ENCODE assay signal across 8 cellular contexts in the genomic region with DNA sequence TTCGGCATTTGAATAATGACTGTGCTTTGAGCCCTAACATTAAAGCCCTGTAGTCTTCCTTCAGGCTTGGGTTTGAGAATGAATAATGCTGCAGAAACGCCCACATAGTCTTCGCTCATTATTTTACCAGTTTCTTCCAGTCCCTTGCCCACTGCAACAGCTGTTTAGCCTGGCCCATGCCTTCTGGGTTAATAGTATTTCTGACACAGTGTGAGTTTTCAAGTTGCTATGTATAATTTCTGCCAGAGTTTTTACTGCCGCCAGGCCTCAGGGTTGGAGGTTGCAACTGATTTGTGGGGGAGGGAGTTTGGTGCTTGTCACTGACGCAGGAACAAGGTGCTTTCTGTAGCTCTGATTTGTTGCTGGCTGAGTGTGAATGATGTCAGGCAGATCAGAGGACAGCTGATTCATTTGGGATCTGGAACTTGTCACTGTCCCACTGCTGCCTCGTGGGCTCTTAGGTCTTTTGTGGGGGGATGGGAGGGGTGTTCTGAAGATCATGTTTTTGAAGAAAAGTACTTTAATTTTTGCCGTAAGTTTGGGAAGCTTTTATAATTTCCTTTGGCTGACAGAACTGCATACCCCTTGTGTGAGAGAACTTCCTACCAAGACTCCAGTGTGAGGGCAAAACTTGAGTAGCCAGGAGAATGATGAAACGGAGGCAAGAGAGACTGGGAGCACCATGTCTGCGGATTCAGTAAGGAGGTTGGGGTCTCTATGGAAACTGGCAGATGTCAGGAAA.
DNase-seq lines count a peak whose midpoint lies in the region; ATAC-seq and TF ChIP-seq lines count a peak whose summit lies in the region.
"Had no signal": no experiment of that assay in that cellular context is flagged by ENCODE, and none has a peak within 500 bp of the region (broad histone marks: within the 10 kb centered on the region; RNA-seq: fewer than 3 reads in every experiment).

No MANE protein-coding gene starts in this region.

- H3K27ac ChIP-seq in stomach smooth muscle (ENCODE audit: low read length) (peak overlapping the region; percentile 91), thyroid gland (no peak overlapping the region)

- WGBS in thyroid gland, 2 donors: 81 to 83% methylated on average over 9 of the region's 9 CpGs

- DNase-seq in amniotic stem cell (lab: John Stamatoyannopoulos, UW): peak; percentile 28
- peak; percentile 96 for DNase-seq in islet precursor cell
- no peak for DNase-seq in HPDE6-E6E7 (ENCODE audit: extremely low spot score)
- no peak for DNase-seq in thyroid gland
- DNase-seq in HuH-7.5 (ENCODE audit: low spot score): no peak
- DNase-seq: stimulated activated CD4-positive, alpha-beta T cell treated with anti-CD3 and anti-CD28 coated beads, Interleukin-4, amount 100 ng/mL, for 4 hours had no signal

- TF ChIP-seq CTCF in thyroid gland (IDR thresholded peaks at IDR 0.05): no peak

- intact Hi-C loops in thyroid gland (cut with DNase I): no loop called here

- peak; percentile 45 for ATAC-seq in HG03108 (IDR thresholded peaks at IDR 0.05; ENCODE audit: unreplicated experiment)

- H3K27me3 ChIP-seq in stomach smooth muscle (ENCODE audit: control insufficient read depth in 1 of 2, insufficient read depth in 2 of 2, low read length in 2 of 2) (no peaks in the 10 kb centered on the region), thyroid gland (no peaks in the 10 kb centered on the region)

- H3K4me3 ChIP-seq in stomach smooth muscle (ENCODE audit: low read length in 2 of 2) (peak overlapping the region; percentile 17 to 54), thyroid gland (replicated peaks in 1 of 3) (no peak overlapping the region)

- H3K4me1 ChIP-seq in stomach smooth muscle (ENCODE audit: control insufficient read depth, insufficient read depth, low read length) (peaks cover 14% of the 10 kb centered on the region), thyroid gland (no peaks in the 10 kb centered on the region)

- no peaks in the 10 kb centered on the region for H3K36me3 ChIP-seq in stomach smooth muscle (ENCODE audit: control insufficient read depth in 2 of 2, insufficient read depth in 2 of 2, low read length in 2 of 2)
- no peaks in the 10 kb centered on the region for H3K36me3 ChIP-seq in thyroid gland

- H3K9me3 ChIP-seq in stomach smooth muscle (ENCODE audit: control insufficient read depth in 2 of 2, low read length in 2 of 2) (no peaks in the 10 kb centered on the region), thyroid gland (no peaks in the 10 kb centered on the region)

- H3K9ac ChIP-seq in stomach smooth muscle (ENCODE audit: low read length in 2 of 2): peak overlapping the region; percentile 60 to 70

- TF ChIP-seq POLR2A in thyroid gland (IDR thresholded peaks at IDR 0.05): no peak

Comparison
In these comparisons a context has a peak if more than half of its experiments do, and no peak if none do; other contexts are left out.
1. DNase-seq: peak in amniotic stem cell (single experiment) and islet precursor cell (single experiment); none in HPDE6-E6E7 (single experiment), thyroid gland (0 of 2) and HuH-7.5 (single experiment).
2. H3K4me3 ChIP-seq: peak in stomach smooth muscle (2 of 2); none in thyroid gland (0 of 3).